Comparison of ENCODE assay signal across 15 cellular contexts in genomic region chr21:24941316-24942185, GRCh38.
A peak's percentile ranks its signal among the peaks of the same experiment; 100 is the strongest.
DNase-seq lines count a peak whose midpoint lies in the region; ATAC-seq, FAIRE-seq and TF ChIP-seq lines count a peak whose summit lies in the region.
"Had no signal": no experiment of that assay in that cellular context is flagged by ENCODE, and none has a peak within 500 bp of the region (broad histone marks: within the 10 kb centered on the region; RNA-seq: fewer than 3 reads in every experiment).

No MANE protein-coding gene starts in this region.

- no peak overlapping the region for H3K9ac ChIP-seq in HUES48 (ENCODE audit: low read depth, low read length)
- H3K9ac ChIP-seq: KMS-11 had no signal

- FAIRE-seq in pancreas (lab: Jason Lieb, UNC): peak; percentile 83

- H3K9me3 ChIP-seq in HUES48 (ENCODE audit: control insufficient read depth, insufficient read depth, low read length): no peaks in the 10 kb centered on the region
- H3K9me3 ChIP-seq in Panc1 (ENCODE audit: control insufficient read depth, insufficient read depth, low read depth, low read length): no peaks in the 10 kb centered on the region
- no peaks in the 10 kb centered on the region for H3K9me3 ChIP-seq in pancreas
- H3K9me3 ChIP-seq: colonic mucosa, esophagus muscularis mucosa, neutrophil had no signal

- 61 to 65% methylated on average over 4 of the region's 4 CpGs for WGBS in pancreas, 2 donors

- ATAC-seq in Panc1: peak; percentile 62
- ATAC-seq in pancreas: peak in 1 of 4 donors; percentile 34
- no peak for ATAC-seq in GM21390 (IDR thresholded peaks at IDR 0.05; ENCODE audit: unreplicated experiment)

- POLR2A ChIA-PET in Panc1 (lab: Charles Lee): no interaction called here

- no TSS peak for BruUV-seq in Panc1 (replicated peaks; lab: Mats Ljungman, UMichigan)

- peak overlapping the region; percentile 51 for H3K27ac ChIP-seq in HUES48 (ENCODE audit: low read depth, low read length)
- no peak overlapping the region for H3K27ac ChIP-seq in Panc1 (ENCODE audit: low read length)
- no peak overlapping the region for H3K27ac ChIP-seq in epithelial cell of prostate
- no peak overlapping the region for H3K27ac ChIP-seq in pancreas
- H3K27ac ChIP-seq: colonic mucosa, esophagus muscularis mucosa, KMS-11, neutrophil had no signal

- CTCF ChIA-PET in Panc1 (lab: Charles Lee): no interaction called here

- peaks cover 16% of the 10 kb centered on the region for H3K4me1 ChIP-seq in HUES48 (ENCODE audit: control insufficient read depth, insufficient read depth, low read length)
- no peaks in the 10 kb centered on the region for H3K4me1 ChIP-seq in Panc1 (ENCODE audit: control insufficient read depth, insufficient read depth, low read length)
- no peaks in the 10 kb centered on the region for H3K4me1 ChIP-seq in pancreas
- H3K4me1 ChIP-seq: colonic mucosa had no signal

- TF ChIP-seq CTCF in Panc1 (IDR thresholded peaks at IDR 0.05) (no peak), pancreas (IDR thresholded peaks at IDR 0.05) (no peak)

- in situ Hi-C loops in Panc1 (cut with HindIII; ENCODE audit: low pct_unique_long_range_greater_than_20kb, low sequenced_read_pairs): no loop called here

- intact Hi-C loops in Panc1 (cut with micrococcal nuclease; ENCODE audit: unreplicated experiment) (no loop called here), pancreas (cut with DNase I) (no loop called here)

- DNase-seq in Panc1 (ENCODE audit: low read depth, low spot score) (no peak), epithelial cell of prostate (ENCODE audit: low read depth, low spot score) (peak; percentile 43), pancreas (no peak), Ammon's horn (ENCODE audit: low spot score) (no peak), NCI-H146 treated with DMSO at 0.1 percent for 48 hours (lab: John Stamatoyannopoulos, UW; ENCODE audit: unreplicated experiment) (no peak)
- DNase-seq: activated CD4-positive, alpha-beta T cell treated with anti-CD3 and anti-CD28 coated beads, Interleukin-2, amount 10 ng/mL, durations not matched to agents 24 days and 14 days; CD4-positive, alpha-beta T cell; colonic mucosa; mesenchymal stem cell had no signal

- H3K36me3 ChIP-seq in HUES48 (ENCODE audit: control insufficient read depth, insufficient read depth, low read length) (no peaks in the 10 kb centered on the region), Panc1 (ENCODE audit: control insufficient read depth, insufficient read depth, low read length) (no peaks in the 10 kb centered on the region), pancreas (no peaks in the 10 kb centered on the region)
- H3K36me3 ChIP-seq: colonic mucosa, esophagus muscularis mucosa, neutrophil had no signal

- H3K4me3 ChIP-seq in HUES48 (ENCODE audit: low read depth, low read length): no peak overlapping the region
- H3K4me3 ChIP-seq in Panc1 (ENCODE audit: low read depth in 2 of 2, low read length in 2 of 2): no peak overlapping the region
- H3K4me3 ChIP-seq in pancreas: no peak overlapping the region
- H3K4me3 ChIP-seq: colonic mucosa, esophagus muscularis mucosa, smooth muscle cell had no signal

- H3K27me3 ChIP-seq in HUES48 (ENCODE audit: control insufficient read depth, insufficient read depth, low read length) (no peaks in the 10 kb centered on the region), Panc1 (ENCODE audit: control insufficient read depth, insufficient read depth, low read length) (no peaks in the 10 kb centered on the region), pancreas (no peaks in the 10 kb centered on the region)
- H3K27me3 ChIP-seq: colonic mucosa, esophagus muscularis mucosa, neutrophil had no signal
